ENCODE assay signal across 1 cellular context in genomic region chr9:503881-504852, GRCh38.
TF ChIP-seq lines count a peak whose summit lies in the region.

KANK1 (plus strand) TSS chr9:504695.

TF ChIP-seq in HepG2, 621 proteins besides CTCF, POLR2A, EP300 and RAD21 (continued from another document and continues in another):
- TF ChIP-seq ATF4 (CRISPR knock-in tag; IDR thresholded peaks at IDR 0.05) (0 out of 4 replicates have a peak, but pooled peaks of 1 of the 2 experiments have one; percentile 18), ZNF75D (CRISPR knock-in tag; IDR thresholded peaks at IDR 0.05; ENCODE audit: borderline replicate concordance) (peak; percentile 62; the same call in 1 of the 2 replicates), KMT2B (CRISPR knock-in tag; IDR thresholded peaks at IDR 0.05) (no peak), ZNF605 (CRISPR knock-in tag; IDR thresholded peaks at IDR 0.05) (0 out of 2 replicates have a peak, but pooled peaks have one; percentile 39), ZNF646 (CRISPR knock-in tag; IDR thresholded peaks at IDR 0.05) (no peak), KLF15 (CRISPR knock-in tag; IDR thresholded peaks at IDR 0.05; ENCODE audit: borderline replicate concordance) (peak; percentile 90; the same call in 1 of the 2 replicates), ZNF792 (CRISPR knock-in tag; IDR thresholded peaks at IDR 0.05) (peak; percentile 71; the same call in 1 of the 2 replicates), PRDM10 (CRISPR knock-in tag; IDR thresholded peaks at IDR 0.05; ENCODE audit: low read depth) (0 out of 2 replicates have a peak, but pooled peaks have one; percentile 23), SP5 (CRISPR knock-in tag; IDR thresholded peaks at IDR 0.05; ENCODE audit: borderline replicate concordance, low read depth) (peak; percentile 61; the same call in 1 of the 2 replicates), SALL1 (CRISPR knock-in tag; IDR thresholded peaks at IDR 0.05) (peak; percentile 89), ZFP91 (CRISPR knock-in tag; IDR thresholded peaks at IDR 0.05; ENCODE audit: borderline replicate concordance) (peak; percentile 56; the same call in 1 of the 2 replicates), ZNF879 (CRISPR knock-in tag; IDR thresholded peaks at IDR 0.05) (peak; percentile 47; the same call in 1 of the 2 replicates), NFYC (CRISPR knock-in tag; IDR thresholded peaks at IDR 0.05) (no peak), TERF1 (CRISPR knock-in tag; IDR thresholded peaks at IDR 0.05) (0 out of 2 replicates have a peak, but pooled peaks have one; percentile 17), ZNF292 (CRISPR knock-in tag; IDR thresholded peaks at IDR 0.05; ENCODE audit: borderline replicate concordance, low read depth) (no peak), ZXDC (CRISPR knock-in tag; IDR thresholded peaks at IDR 0.05) (peak; percentile 39; the same call in 1 of the 2 replicates), GLI4 (CRISPR knock-in tag; IDR thresholded peaks at IDR 0.05; ENCODE audit: borderline replicate concordance) (0 out of 2 replicates have a peak, but pooled peaks have one; percentile 82), GABPB1 (CRISPR knock-in tag; IDR thresholded peaks at IDR 0.05) (peak; percentile 43; the same call in 1 of the 2 replicates), ZMAT3 (CRISPR knock-in tag; conservative IDR thresholded peaks at IDR 0.05) (peak; percentile 38; the same call in 1 of the 2 replicates), ZBTB42 (CRISPR knock-in tag; IDR thresholded peaks at IDR 0.05) (peak; percentile 75; the same call in 1 of the 2 replicates), PHF20 (CRISPR knock-in tag; IDR thresholded peaks at IDR 0.05) (0 out of 2 replicates have a peak, but pooled peaks have one; percentile 23), MAFK (conservative IDR thresholded peaks at IDR 0.05 in 1 of 2, IDR thresholded peaks at IDR 0.05 in 1 of 2; ENCODE audit: low read length in 2 of 2) (no peak), MLX (CRISPR knock-in tag; IDR thresholded peaks at IDR 0.05) (no peak), CREB3 (CRISPR knock-in tag; IDR thresholded peaks at IDR 0.05) (no peak), ZNF687 (CRISPR knock-in tag; IDR thresholded peaks at IDR 0.05) (peak; percentile 94), TIGD3 (CRISPR knock-in tag; IDR thresholded peaks at IDR 0.05; ENCODE audit: borderline replicate concordance) (0 out of 2 replicates have a peak, but pooled peaks have one; percentile 47)
